In the genomic region with DNA sequence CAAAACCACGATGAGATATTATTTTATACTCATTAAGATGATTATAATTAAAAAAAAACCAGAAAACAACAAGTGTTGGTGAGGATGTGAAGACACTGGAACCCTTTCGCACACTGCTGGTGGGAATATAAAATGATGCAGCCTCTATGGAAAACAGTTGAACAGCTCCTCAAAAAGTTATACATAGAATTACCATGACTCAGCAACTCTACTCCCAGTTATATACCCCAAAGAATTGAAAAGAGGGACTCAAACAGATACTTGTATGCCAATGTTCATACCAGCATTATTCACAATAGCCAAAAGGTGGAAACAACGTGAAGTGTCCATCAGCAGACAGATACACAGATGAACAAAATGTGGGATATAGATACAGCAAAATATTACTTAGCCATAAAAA, we compare ENCODE assay signal across 17 cellular contexts. TPM values are rescaled to one million over a fixed set of nuclear protein-coding genes. Genes with fewer than 3 reads are reported as not detected.
A peak's percentile ranks its signal among the peaks of the same experiment; 100 is the strongest.
DNase-seq lines count a peak whose midpoint lies in the region; ATAC-seq, FAIRE-seq and TF ChIP-seq lines count a peak whose summit lies in the region.
"Had no signal": no experiment of that assay in that cellular context is flagged by ENCODE, and none has a peak within 500 bp of the region (broad histone marks: within the 10 kb centered on the region; RNA-seq: fewer than 3 reads in every experiment).

No MANE protein-coding gene starts in this region.

- TF ChIP-seq POLR2A in HepG2 (IDR thresholded peaks at IDR 0.05; ENCODE audit: insufficient read depth in 1 of 2, low read depth in 2 of 2, low read length in 2 of 2) (no peak), right lobe of liver (IDR thresholded peaks at IDR 0.05) (no peak), K562 (conservative IDR thresholded peaks at IDR 0.05) (no peak)

- ATAC-seq in HepG2 (no peak), right lobe of liver (no peak), K562 (no peak; the same call in 2 of the 3 replicates), GM19035 (IDR thresholded peaks at IDR 0.05; ENCODE audit: unreplicated experiment) (no peak)
- ATAC-seq: CD8-positive, alpha-beta T cell; GM23338; HCT116 had no signal

- intact Hi-C loops in HepG2 (cut with micrococcal nuclease; ENCODE audit: unreplicated experiment) (no loop called here), right lobe of liver (cut with DNase I) (no loop called here), K562 (cut with micrococcal nuclease) (no loop called here)

- TF ChIP-seq EP300 in HepG2 (IDR thresholded peaks at IDR 0.05; ENCODE audit: low read depth in 2 of 2, low read length in 2 of 2), result no peak
- no peak for TF ChIP-seq EP300 in HepG2 (CRISPR knock-in tag; IDR thresholded peaks at IDR 0.05; ENCODE audit: borderline replicate concordance)
- no peak for TF ChIP-seq EP300 in K562 (IDR thresholded peaks at IDR 0.05; ENCODE audit: low read length)

- H3K4me2 ChIP-seq in HepG2 (ENCODE audit: low read depth, low read length) (no peak overlapping the region), K562 (ENCODE audit: insufficient read depth, low read length) (peak overlapping the region; percentile 3; the same call in 1 of the 2 replicates)
- H3K4me2 ChIP-seq: GM23338, KMS-11 had no signal

- H2AFZ ChIP-seq in HepG2 (ENCODE audit: low read length) (no peak overlapping the region), K562 (ENCODE audit: low read depth, low read length) (no peak overlapping the region)
- H2AFZ ChIP-seq: GM23338 had no signal

- POLR2A ChIA-PET in HepG2 (lab: Yijun Ruan, JAX) (no interaction called here), K562 (lab: Yijun Ruan, JAX) (no interaction called here)

- H3K27ac ChIP-seq in HepG2 (ENCODE audit: extremely low read length, insufficient read depth, low read length) (no peak overlapping the region), right lobe of liver (no peak overlapping the region), K562 (ENCODE audit: extremely low read depth, low read depth, low read length) (peak overlapping the region; percentile 42; the same call in 2 of the 3 replicates)
- H3K27ac ChIP-seq: KMS-11 had no signal

- no TSS peak for BruUV-seq in HepG2 (replicated peaks; lab: Mats Ljungman, UMichigan)
- no TSS peak for BruUV-seq in K562 (replicated peaks; lab: Mats Ljungman, UMichigan)

- no peak for DNase-seq in HepG2 (ENCODE audit: low spot score)
- no peak for DNase-seq in right lobe of liver
- peak; percentile 12 for DNase-seq in HCEC 1CT
- DNase-seq in K562 (ENCODE audit: extremely low read depth in 1 of 4, low spot score in 3 of 4), result peak in 1 of 4 experiments; percentile 16
- DNase-seq in iPS-NIHi11 (ENCODE audit: low spot score), result no peak
- DNase-seq in LoVo (ENCODE audit: low spot score), result no peak
- DNase-seq: CD8-positive, alpha-beta T cell; COR-L47; DMS153; DMS79 treated with DMSO at 0.1 percent for 48 hours; EL; GDM1 had no signal

- FAIRE-seq in HepG2 (lab: Jason Lieb, UNC) (no peak), K562 (lab: Jason Lieb, UNC) (no peak)
- FAIRE-seq: D721Med had no signal

- H3K4me1 ChIP-seq in HepG2 (ENCODE audit: insufficient read depth, low read length), result no peaks in the 10 kb centered on the region
- no peaks in the 10 kb centered on the region for H3K4me1 ChIP-seq in right lobe of liver
- H3K4me1 ChIP-seq in K562 (replicated peaks in 1 of 2; ENCODE audit: control insufficient read depth in 2 of 2, insufficient read depth in 2 of 2, low read length in 2 of 2), result peaks cover 4 to 6% of the 10 kb centered on the region in 2 experiments; a peak in 3 of 5 replicates

- in situ Hi-C loops in HepG2 (cut with HindIII; ENCODE audit: extremely low pct_ligation_motif_present, low pct_unique_long_range_greater_than_20kb) (no loop called here), K562 (cut with MboI) (no loop called here)

- H3K36me3 ChIP-seq in HepG2 (replicated peaks in 1 of 2; ENCODE audit: control insufficient read depth in 1 of 2, insufficient read depth in 2 of 2, low read length in 2 of 2) (no peaks in the 10 kb centered on the region), right lobe of liver (no peaks in the 10 kb centered on the region), K562 (ENCODE audit: control insufficient read depth, insufficient read depth, low read length) (peaks cover 6% of the 10 kb centered on the region; the same call in 1 of the 3 replicates)

- no peaks in the 10 kb centered on the region for H3K79me2 ChIP-seq in HepG2 (ENCODE audit: insufficient read depth, low read length)
- H3K79me2 ChIP-seq in K562 (ENCODE audit: control insufficient read depth, insufficient read depth, low read length), result peaks cover 53% of the 10 kb centered on the region

- 97% methylated on average over 3 of the region's 3 CpGs for WGBS in HepG2 (ENCODE audit: low lambda C conversion rate)
- WGBS in right lobe of liver (ENCODE audit: insufficient coverage, low coverage, low lambda C conversion rate, missing lambda C conversion rate), result 87% methylated on average over 3 of the region's 3 CpGs
- WGBS in K562 (ENCODE audit: insufficient coverage, low coverage, missing lambda C conversion rate), result 51% methylated on average over 3 of the region's 3 CpGs

- H3K9me1 ChIP-seq in K562 (ENCODE audit: control insufficient read depth, insufficient read depth, low read length), result no peaks in the 10 kb centered on the region

- no peaks in the 10 kb centered on the region for H3K27me3 ChIP-seq in HepG2 (ENCODE audit: control insufficient read depth in 1 of 2, insufficient read depth in 2 of 2, low read length in 2 of 2)
- H3K27me3 ChIP-seq in right lobe of liver, result no peaks in the 10 kb centered on the region
- H3K27me3 ChIP-seq in K562 (ENCODE audit: control insufficient read depth in 2 of 2, insufficient read depth in 2 of 2, low read length in 2 of 2), result no peaks in the 10 kb centered on the region

- H3K4me3 ChIP-seq in HepG2 (replicated peaks in 1 of 3; ENCODE audit: insufficient read depth in 1 of 3, low read depth in 2 of 3, low read length in 3 of 3) (no peak overlapping the region), right lobe of liver (no peak overlapping the region), K562 (no peak overlapping the region)
- H3K4me3 ChIP-seq: GM23338 had no signal

- CTCF ChIA-PET in HepG2 (lab: Yijun Ruan, JAX; ENCODE audit: low intra/inter-chr PET ratio, low total read pairs), result no interaction called here
- CTCF ChIA-PET in K562 (lab: Yijun Ruan, JAX; ENCODE audit: low intra/inter-chr PET ratio), result no interaction called here

- TF ChIP-seq RAD21 in HepG2 (CRISPR knock-in tag; IDR thresholded peaks at IDR 0.05), result no peak
- TF ChIP-seq RAD21 in K562 (CRISPR knock-in tag; conservative IDR thresholded peaks at IDR 0.05 in 1 of 2, IDR thresholded peaks at IDR 0.05 in 1 of 2), result no peak

- H3K9ac ChIP-seq in HepG2 (ENCODE audit: insufficient read depth, low read depth, low read length), result no peak overlapping the region
- no peak overlapping the region for H3K9ac ChIP-seq in K562 (ENCODE audit: insufficient read depth in 1 of 2, low read depth in 2 of 2, low read length in 2 of 2)
- H3K9ac ChIP-seq: KMS-11 had no signal

- TF ChIP-seq CTCF in HepG2 (CRISPR knock-in tag; IDR thresholded peaks at IDR 0.05) (no peak), right lobe of liver (IDR thresholded peaks at IDR 0.05) (no peak), K562 (IDR thresholded peaks at IDR 0.05 in 2 of 3, conservative IDR thresholded peaks at IDR 0.05 in 1 of 3; ENCODE audit: insufficient read depth in 2 of 3, low read depth in 1 of 3, low read length in 3 of 3) (no peak)

- H3K9me3 ChIP-seq in HepG2 (ENCODE audit: low read length) (no peaks in the 10 kb centered on the region), right lobe of liver (no peaks in the 10 kb centered on the region), K562 (replicated peaks; ENCODE audit: control insufficient read depth, insufficient read depth, low read depth, low read length) (no peaks in the 10 kb centered on the region)

- H4K20me1 ChIP-seq in HepG2 (ENCODE audit: insufficient read depth, low read length) (no peaks in the 10 kb centered on the region), K562 (replicated peaks; ENCODE audit: control insufficient read depth, insufficient read depth, low read length) (no peaks in the 10 kb centered on the region)

RNA-seq across cellular contexts. Expression of gene TAOK3, which starts 53.1 kb away (rescaled TPM):
- total RNA-seq in HepG2 (2016; rRNA removed; fragmentation: Illumina TruSeq; extraction: Trizol) (12.3 and 16.5 TPM in 2 replicates), right lobe of liver (10 to 100 TPM; 12.2 to 21.9 (median 17.7) TPM), K562 (2014; rRNA removed) (40.8 and 47.1 TPM in 2 replicates), K562 (2014; rRNA removed; fragmentation: Illumina TruSeq; extraction: Trizol) (52.7 and 62.8 TPM in 2 replicates), K562 (2015; rRNA removed; fragmentation: Illumina TruSeq; extraction: Trizol) (58.4 and 66.5 TPM in 2 replicates), K562 (2021) (40.7 and 45.7 TPM in 2 replicates)
- 2.5 and 3.7 TPM in 2 replicates for total RNA-seq in HepG2 (2016; cell fraction: cytosol; rRNA removed; fragmentation: Illumina TruSeq; extraction: Trizol; ENCODE audit: low read depth)
- 10.0 and 19.2 TPM in 2 replicates for total RNA-seq in HepG2 (2016; cell fraction: insoluble cytoplasmic fraction; rRNA removed; fragmentation: Illumina TruSeq; extraction: Trizol)
- 6.8 and 6.9 TPM in 2 replicates for total RNA-seq in HepG2 (2016; cell fraction: membrane; rRNA removed; fragmentation: Illumina TruSeq; extraction: Trizol)
- total RNA-seq in HepG2 (2016; cell fraction: nucleus; rRNA removed; fragmentation: Illumina TruSeq; extraction: Trizol), result 14.9 and 15.7 TPM in 2 replicates
- polyA plus RNA-seq in HepG2 (2011; rRNA removed) (8.5 and 10.4 TPM in 2 replicates), K562 (2011; rRNA removed) (57.3 and 60.2 TPM in 2 replicates), K562 (2014; fragmentation: Illumina TruSeq; extraction: Trizol) (70.8 and 83.5 TPM in 2 replicates), K562 (2014; fragmentation: Nextera tagmentation; extraction: Ambion mirVana) (10 to 100 TPM; 24.3 to 28.0 TPM), K562 (2014; rRNA removed) (35.7 and 42.5 TPM in 2 replicates)
- polyA plus RNA-seq in HepG2 (2011; cell fraction: cytosol; rRNA removed), result 5.9 and 11.1 TPM in 2 replicates
- polyA plus RNA-seq in HepG2 (2011; cell fraction: nucleus; rRNA removed), result 11.8 and 13.6 TPM in 2 replicates
- polyA plus RNA-seq in HepG2 (2012), result 9.5 and 10.2 TPM in 2 replicates
- 0.64 and 0.66 TPM in 2 replicates for polyA plus RNA-seq in HepG2 (2016; cell fraction: cytosol; fragmentation: Illumina TruSeq; extraction: Trizol; ENCODE audit: low read depth)
- 19.3 and 19.4 TPM in 2 replicates for polyA plus RNA-seq in HepG2 (2016; cell fraction: insoluble cytoplasmic fraction; fragmentation: Illumina TruSeq; extraction: Trizol; ENCODE audit: low read depth)
- polyA plus RNA-seq in HepG2 (2016; cell fraction: membrane; fragmentation: Illumina TruSeq; extraction: Trizol; ENCODE audit: low read depth), result 2.8 and 3.6 TPM in 2 replicates
- polyA plus RNA-seq in HepG2 (2016; cell fraction: nucleus; fragmentation: Illumina TruSeq; extraction: Trizol; ENCODE audit: insufficient read depth, low read depth), result 16.3 and 22.1 TPM in 2 replicates
- polyA minus RNA-seq in HepG2 (2011; rRNA and poly(A)+ RNA removed; ENCODE audit: low replicate concordance), result 20.1 and 23.9 TPM in 2 replicates
- 6.3 and 9.3 TPM in 2 replicates for polyA minus RNA-seq in HepG2 (2011; cell fraction: cytosol; rRNA and poly(A)+ RNA removed)
- 22.1 and 24.2 TPM in 2 replicates for polyA minus RNA-seq in HepG2 (2011; cell fraction: nucleus; rRNA and poly(A)+ RNA removed)
- 71.5 and 240 TPM in 2 replicates for total RNA-seq in K562 (2011; cell fraction: chromatin; rRNA removed; ENCODE audit: low replicate concordance)
- total RNA-seq in K562 (2011; cell fraction: nucleolus; rRNA removed), result 37.2 and 54.2 TPM in 2 replicates
- total RNA-seq in K562 (2011; cell fraction: nucleoplasm; rRNA removed), result 77.6 and 79.9 TPM in 2 replicates
- 28.8 and 41.0 TPM in 2 replicates for polyA plus RNA-seq in K562 (2011; cell fraction: cytosol; rRNA removed)
- 32.1 and 33.0 TPM in 2 replicates for polyA plus RNA-seq in K562 (2011; cell fraction: nucleus; rRNA removed)
- polyA plus RNA-seq in K562 (2012), result 30.3 and 35.6 TPM in 2 replicates
- polyA minus RNA-seq in K562 (2011; rRNA and poly(A)+ RNA removed), result 114 TPM in 2 replicates
- polyA minus RNA-seq in K562 (2011; cell fraction: cytosol; rRNA and poly(A)+ RNA removed), result 32.5 and 38.7 TPM in 2 replicates
- polyA minus RNA-seq in K562 (2011; cell fraction: nucleus; rRNA and poly(A)+ RNA removed), result 30.8 and 64.6 TPM in 2 replicates

RNA-seq across cellular contexts. Expression of gene SUDS3, which starts 56.7 kb away (rescaled TPM):
- total RNA-seq in HepG2 (2016; rRNA removed; fragmentation: Illumina TruSeq; extraction: Trizol) (33.1 and 37.8 TPM in 2 replicates), right lobe of liver (10 to 100 TPM in 5 of 6 experiments, 1 to 10 TPM in 1; 9.7 to 15.9 (median 13.6) TPM), K562 (2014; rRNA removed) (20.3 and 23.1 TPM in 2 replicates), K562 (2014; rRNA removed; fragmentation: Illumina TruSeq; extraction: Trizol) (29.1 and 29.3 TPM in 2 replicates), K562 (2015; rRNA removed; fragmentation: Illumina TruSeq; extraction: Trizol) (28.5 and 29.3 TPM in 2 replicates), K562 (2021) (20.9 and 23.3 TPM in 2 replicates)
- 4.5 and 5.5 TPM in 2 replicates for total RNA-seq in HepG2 (2016; cell fraction: cytosol; rRNA removed; fragmentation: Illumina TruSeq; extraction: Trizol; ENCODE audit: low read depth)
- total RNA-seq in HepG2 (2016; cell fraction: insoluble cytoplasmic fraction; rRNA removed; fragmentation: Illumina TruSeq; extraction: Trizol), result 32.2 and 39.3 TPM in 2 replicates
- 14.7 and 16.1 TPM in 2 replicates for total RNA-seq in HepG2 (2016; cell fraction: membrane; rRNA removed; fragmentation: Illumina TruSeq; extraction: Trizol)
- 27.5 and 30.8 TPM in 2 replicates for total RNA-seq in HepG2 (2016; cell fraction: nucleus; rRNA removed; fragmentation: Illumina TruSeq; extraction: Trizol)
- polyA plus RNA-seq in HepG2 (2011; rRNA removed) (17.7 and 20.2 TPM in 2 replicates), K562 (2011; rRNA removed) (25.7 and 30.5 TPM in 2 replicates), K562 (2014; fragmentation: Illumina TruSeq; extraction: Trizol) (19.6 and 24.0 TPM in 2 replicates), K562 (2014; fragmentation: Nextera tagmentation; extraction: Ambion mirVana) (10 to 100 TPM in 1 of 2 experiments, 1 to 10 TPM in 1; 6.6 to 11.8 TPM), K562 (2014; rRNA removed) (20.6 and 24.2 TPM in 2 replicates)
- polyA plus RNA-seq in HepG2 (2011; cell fraction: cytosol; rRNA removed), result 8.1 and 11.4 TPM in 2 replicates
- 25.3 and 28.4 TPM in 2 replicates for polyA plus RNA-seq in HepG2 (2011; cell fraction: nucleus; rRNA removed)
- 12.1 and 13.1 TPM in 2 replicates for polyA plus RNA-seq in HepG2 (2012)
- 3.0 and 3.4 TPM in 2 replicates for polyA plus RNA-seq in HepG2 (2016; cell fraction: cytosol; fragmentation: Illumina TruSeq; extraction: Trizol; ENCODE audit: low read depth)
- polyA plus RNA-seq in HepG2 (2016; cell fraction: insoluble cytoplasmic fraction; fragmentation: Illumina TruSeq; extraction: Trizol; ENCODE audit: low read depth), result 29.2 and 31.0 TPM in 2 replicates
- polyA plus RNA-seq in HepG2 (2016; cell fraction: membrane; fragmentation: Illumina TruSeq; extraction: Trizol; ENCODE audit: low read depth), result 7.8 and 8.6 TPM in 2 replicates
- polyA plus RNA-seq in HepG2 (2016; cell fraction: nucleus; fragmentation: Illumina TruSeq; extraction: Trizol; ENCODE audit: insufficient read depth, low read depth), result 37.3 and 40.5 TPM in 2 replicates
- 19.1 and 23.0 TPM in 2 replicates for polyA minus RNA-seq in HepG2 (2011; rRNA and poly(A)+ RNA removed; ENCODE audit: low replicate concordance)
- polyA minus RNA-seq in HepG2 (2011; cell fraction: cytosol; rRNA and poly(A)+ RNA removed), result 10.3 and 12.4 TPM in 2 replicates
- 28.8 and 31.8 TPM in 2 replicates for polyA minus RNA-seq in HepG2 (2011; cell fraction: nucleus; rRNA and poly(A)+ RNA removed)
- total RNA-seq in K562 (2011; cell fraction: chromatin; rRNA removed; ENCODE audit: low replicate concordance), result 42.9 and 58.5 TPM in 2 replicates
- total RNA-seq in K562 (2011; cell fraction: nucleolus; rRNA removed), result 29.9 and 31.8 TPM in 2 replicates
- 77.4 and 101 TPM in 2 replicates for total RNA-seq in K562 (2011; cell fraction: nucleoplasm; rRNA removed)
- polyA plus RNA-seq in K562 (2011; cell fraction: cytosol; rRNA removed), result 9.6 and 19.5 TPM in 2 replicates
- 29.9 and 36.5 TPM in 2 replicates for polyA plus RNA-seq in K562 (2011; cell fraction: nucleus; rRNA removed)
- 14.6 and 23.5 TPM in 2 replicates for polyA plus RNA-seq in K562 (2012)
- polyA minus RNA-seq in K562 (2011; rRNA and poly(A)+ RNA removed), result 26.7 and 28.3 TPM in 2 replicates
- polyA minus RNA-seq in K562 (2011; cell fraction: cytosol; rRNA and poly(A)+ RNA removed), result 13.2 and 16.8 TPM in 2 replicates
- polyA minus RNA-seq in K562 (2011; cell fraction: nucleus; rRNA and poly(A)+ RNA removed), result 12.0 and 17.3 TPM in 2 replicates

Comparison
In these comparisons a context has a peak if more than half of its experiments do, and no peak if none do; other contexts are left out.
1. Of the 241 proteins assayed by ChIP-seq in both HepG2 and K562: peak only in HepG2: none; only in K562: DPF2, MAFG, NFE2 and NFE2L1; in both: MAFF and MAFK; in neither: 235.